Comparison of ENCODE assay signal across 11 cellular contexts in genomic region chr12:108839890-108840230, GRCh38. TPM values are rescaled to one million over a fixed set of nuclear protein-coding genes. Genes with fewer than 3 reads are reported as not detected.
DNase-seq lines count a peak whose midpoint lies in the region; ATAC-seq and TF ChIP-seq lines count a peak whose summit lies in the region.
"Had no signal": no experiment of that assay in that cellular context is flagged by ENCODE, and none has a peak within 500 bp of the region (broad histone marks: within the 10 kb centered on the region; RNA-seq: fewer than 3 reads in every experiment).

No MANE protein-coding gene starts in this region.

- H3K4me1 ChIP-seq in muscle layer of colon (ENCODE audit: insufficient read depth, low read length) (peaks cover 49% of the 10 kb centered on the region), urinary bladder (ENCODE audit: insufficient read depth) (peaks cover 4% of the 10 kb centered on the region)

- H3K4me3 Mint-ChIP-seq in activated T-cell treated with anti-CD3 and anti-CD28 coated beads, Interleukin-2, amount 50 U/mL, for 72 hours: no peak overlapping the region

- peak overlapping the region; percentile 98 for H3K27ac Mint-ChIP-seq in activated T-cell treated with anti-CD3 and anti-CD28 coated beads, Interleukin-2, amount 50 U/mL, for 72 hours

- TF ChIP-seq CTCF in foreskin fibroblast (IDR thresholded peaks at IDR 0.05; ENCODE audit: low read depth, low read length): no peak

- no peak for DNase-seq in activated T-cell treated with anti-CD3 and anti-CD28 coated beads, Interleukin-2, amount 50 U/mL, for 72 hours
- DNase-seq in activated T-cell treated with anti-CD3 and anti-CD28 coated beads for 4 hours: no peak
- DNase-seq in caudate nucleus (lab: John Stamatoyannopoulos, UW): peak in 1 of 61 donors; percentile 44
- no peak for DNase-seq in foreskin fibroblast
- no peak for DNase-seq in NOMO-1 treated with dmso at 0.1 percent for 144 hours (lab: John Stamatoyannopoulos, UW; ENCODE audit: unreplicated experiment)
- DNase-seq: AML-193, NCI-H748 treated with DMSO at 0.1 percent for 48 hours had no signal

- H3K9me3 ChIP-seq in muscle layer of colon (ENCODE audit: low read length): no peaks in the 10 kb centered on the region

- H3K36me3 ChIP-seq in muscle layer of colon (ENCODE audit: insufficient read depth, low read length) (peaks cover 20% of the 10 kb centered on the region), urinary bladder (ENCODE audit: insufficient read depth) (no peaks in the 10 kb centered on the region)

- no peak overlapping the region for H3K4me3 ChIP-seq in muscle layer of colon (ENCODE audit: low read depth in 1 of 2, low read length in 2 of 2)
- H3K4me3 ChIP-seq in urinary bladder (ENCODE audit: low read depth, low read length): no peak overlapping the region
- H3K4me3 ChIP-seq in foreskin fibroblast (ENCODE audit: low read depth in 1 of 2, low read length in 2 of 2): no peak overlapping the region

- H3K27ac ChIP-seq in caudate nucleus (ENCODE audit: low read depth, low read length): peak overlapping the region; percentile 72
- H3K27ac ChIP-seq in muscle layer of colon (ENCODE audit: low read depth, low read length): peak overlapping the region; percentile 53
- H3K27ac ChIP-seq in urinary bladder (ENCODE audit: low read depth): peak overlapping the region; percentile 85

- no peaks in the 10 kb centered on the region for H3K27me3 ChIP-seq in muscle layer of colon (ENCODE audit: control insufficient read depth in 1 of 2, insufficient read depth in 2 of 2, low read length in 2 of 2)

- H3K9ac ChIP-seq in muscle layer of colon (ENCODE audit: low read length): no peak overlapping the region

- 72% methylated on average over 10 of the region's 10 CpGs for WGBS in urinary bladder

- peaks cover 38% of the 10 kb centered on the region for H3K4me1 Mint-ChIP-seq in activated T-cell treated with anti-CD3 and anti-CD28 coated beads, Interleukin-2, amount 50 U/mL, for 72 hours (ENCODE audit: low read depth)

- H3K9me3 Mint-ChIP-seq in activated T-cell treated with anti-CD3 and anti-CD28 coated beads, Interleukin-2, amount 50 U/mL, for 72 hours: no peaks in the 10 kb centered on the region

- H3K36me3 Mint-ChIP-seq in activated T-cell treated with anti-CD3 and anti-CD28 coated beads, Interleukin-2, amount 50 U/mL, for 72 hours (ENCODE audit: insufficient read depth in 2 of 2): peaks cover 5 to 12% of the 10 kb centered on the region in 2 donors

- no peaks in the 10 kb centered on the region for H3K27me3 Mint-ChIP-seq in activated T-cell treated with anti-CD3 and anti-CD28 coated beads, Interleukin-2, amount 50 U/mL, for 72 hours (ENCODE audit: low read depth)

- ATAC-seq in activated T-cell treated with anti-CD3 and anti-CD28 coated beads, Interleukin-2, amount 50 U/mL, for 72 hours (replicated peaks in 1 of 2): no peak
- no peak for ATAC-seq in GM18858 (IDR thresholded peaks at IDR 0.05; ENCODE audit: unreplicated experiment)

RNA-seq across cellular contexts. Expression of gene SSH1, which starts 17.5 kb away (rescaled TPM):
- 10 to 100 TPM; 33.8 to 48.8 TPM for total RNA-seq in activated T-cell treated with anti-CD3 and anti-CD28 coated beads, Interleukin-2, amount 50 U/mL, for 72 hours
- 12.2 TPM for total RNA-seq in urinary bladder
- polyA plus RNA-seq in urinary bladder: 12.5 TPM

RNA-seq across cellular contexts. Expression of gene DAO, which starts 40.0 kb away (rescaled TPM):
- total RNA-seq in activated T-cell treated with anti-CD3 and anti-CD28 coated beads, Interleukin-2, amount 50 U/mL, for 72 hours: not detected
- not detected for total RNA-seq in urinary bladder
- polyA plus RNA-seq in urinary bladder: not detected
- total RNA-seq: frontal cortex had no signal
